28 cellular contexts compared by ENCODE assay signal in genomic region chr19:4871711-4872110, GRCh38. TPM values are rescaled to one million over a fixed set of nuclear protein-coding genes. Genes with fewer than 3 reads are reported as not detected.
"Had no signal": no experiment of that assay in that cellular context is flagged by ENCODE, and none has a peak within 500 bp of the region (broad histone marks: within the 10 kb centered on the region; RNA-seq: fewer than 3 reads in every experiment).

No MANE protein-coding gene starts in this region.

- H3K36me3 ChIP-seq: esophagus squamous epithelium, gastroesophageal sphincter, left ventricle myocardium inferior, lower lobe of right lung, spleen, tibial nerve, upper lobe of right lung had no signal

- H3K27me3 Mint-ChIP-seq: stimulated activated naive B cell treated with anti-CD40 and anti-IgM and Interleukin-4, amounts not matched to agents 10 μg/mL and 1 μg/mL and 100 μg/mL, for 72 hours; stimulated activated naive CD8-positive, alpha-beta T cell treated with anti-CD3 and anti-CD28 coated beads, Interleukin-15, amount 100 ng/mL, for 72 hours had no signal

- DNase-seq: cortex of kidney; effector memory CD4-positive, alpha-beta T cell; esophagus squamous epithelium; foreskin fibroblast; glutamatergic neuron; immature natural killer cell; left ventricle myocardium inferior; lower lobe of right lung; midbrain; occipital lobe; psoas muscle; retina; spleen; stimulated activated CD4-positive, alpha-beta T cell treated with anti-CD3 and anti-CD28 coated beads, Interleukin-15, amount 100 ng/mL, for 24 hours; stimulated activated CD4-positive, alpha-beta T cell treated with anti-CD3 and anti-CD28 coated beads, Interleukin-1b, Interleukin-23, amount 100 ng/mL, for 48 hours; stimulated activated CD4-positive, alpha-beta T cell treated with anti-CD3 and anti-CD28 coated beads, Interleukin-4, amount 100 ng/mL, for 4 hours; stimulated activated naive B cell treated with anti-CD40 and anti-IgM and Interleukin-4, amounts not matched to agents 10 μg/mL and 1 μg/mL and 100 μg/mL, for 72 hours; stimulated activated naive CD8-positive, alpha-beta T cell treated with anti-CD3 and anti-CD28 coated beads, Interleukin-15, amount 100 ng/mL, for 72 hours; upper lobe of right lung had no signal

- H3K4me3 Mint-ChIP-seq: immature natural killer cell; memory B cell; nephron; stimulated activated naive B cell treated with anti-CD40 and anti-IgM and Interleukin-4, amounts not matched to agents 10 μg/mL and 1 μg/mL and 100 μg/mL, for 72 hours had no signal

- ATAC-seq: gastroesophageal sphincter; lower lobe of right lung; psoas muscle; sciatic nerve; stimulated activated naive B cell treated with anti-CD40 and anti-IgM and Interleukin-4, amounts not matched to agents 10 μg/mL and 1 μg/mL and 100 μg/mL, for 72 hours; stimulated activated naive CD8-positive, alpha-beta T cell treated with anti-CD3 and anti-CD28 coated beads, Interleukin-15, amount 100 ng/mL, for 72 hours; upper lobe of right lung had no signal

- H3K27ac Mint-ChIP-seq: immature natural killer cell; memory B cell; nephron; stimulated activated naive CD8-positive, alpha-beta T cell treated with anti-CD3 and anti-CD28 coated beads, Interleukin-15, amount 100 ng/mL, for 72 hours had no signal

- H3K36me3 Mint-ChIP-seq: immature natural killer cell; memory B cell; stimulated activated naive B cell treated with anti-CD40 and anti-IgM and Interleukin-4, amounts not matched to agents 10 μg/mL and 1 μg/mL and 100 μg/mL, for 72 hours had no signal

- H3K27ac ChIP-seq: gastroesophageal sphincter, left ventricle myocardium inferior, lower lobe of right lung, parathyroid adenoma, spleen, testis, upper lobe of right lung had no signal

- H3K9me3 Mint-ChIP-seq: immature natural killer cell; memory B cell; nephron; stimulated activated naive B cell treated with anti-CD40 and anti-IgM and Interleukin-4, amounts not matched to agents 10 μg/mL and 1 μg/mL and 100 μg/mL, for 72 hours; stimulated activated naive CD8-positive, alpha-beta T cell treated with anti-CD3 and anti-CD28 coated beads, Interleukin-15, amount 100 ng/mL, for 72 hours had no signal

- FAIRE-seq: endometrium, keratinocyte had no signal

- H3K9ac ChIP-seq: parathyroid adenoma had no signal

- H3K27me3 ChIP-seq: esophagus squamous epithelium, gastroesophageal sphincter, spleen, testis, tibial nerve, upper lobe of right lung had no signal

- H3K9me3 ChIP-seq: esophagus squamous epithelium, gastroesophageal sphincter, left ventricle myocardium inferior, lower lobe of right lung, psoas muscle, spleen, testis, tibial nerve, upper lobe of right lung had no signal

- H3K4me3 ChIP-seq: esophagus squamous epithelium, gastroesophageal sphincter, left ventricle myocardium inferior, lower lobe of right lung, psoas muscle, spleen, testis, tibial nerve, upper lobe of right lung had no signal

RNA-seq across cellular contexts. Expression of gene ARRDC5, which starts 31.0 kb away (rescaled TPM):
- total RNA-seq: left ventricle myocardium inferior, occipital lobe, psoas muscle, upper lobe of right lung had no signal
- polyA plus RNA-seq: keratinocyte, psoas muscle had no signal
